27 cellular contexts compared by ENCODE assay signal in genomic region chr1:9444532-9444931, GRCh38.
DNase-seq lines count a peak whose midpoint lies in the region; ATAC-seq, FAIRE-seq and TF ChIP-seq lines count a peak whose summit lies in the region.
"Had no signal": no experiment of that assay in that cellular context is flagged by ENCODE, and none has a peak within 500 bp of the region (broad histone marks: within the 10 kb centered on the region; RNA-seq: fewer than 3 reads in every experiment).

No MANE protein-coding gene starts in this region.

- H2AFZ ChIP-seq in HepG2 (ENCODE audit: low read length) (no peak overlapping the region), osteoblast (ENCODE audit: low read length) (no peak overlapping the region)

- H3K79me2 ChIP-seq in HepG2 (ENCODE audit: insufficient read depth, low read length): no peaks in the 10 kb centered on the region
- no peaks in the 10 kb centered on the region for H3K79me2 ChIP-seq in osteoblast (ENCODE audit: insufficient read depth, low read length)

- DNase-seq in HepG2 (ENCODE audit: low spot score) (no peak), right lobe of liver (no peak), osteocyte (ENCODE audit: extremely low spot score, unreplicated experiment) (no peak), osteoblast (ENCODE audit: insufficient read length, low spot score, missing footprints) (no peak), KBM-7 (no peak)
- DNase-seq in activated T-cell treated with anti-CD3 and anti-CD28 coated beads, Interleukin-2, amount 50 U/mL, for 48 hours: no peak
- DNase-seq: activated CD4-positive, CD25-positive, alpha-beta regulatory T cell treated with anti-CD3 and anti-CD28 coated beads, Interleukin-2, amount 50 U/mL, for 72 hours; activated CD8-positive, alpha-beta T cell treated with anti-CD3 and anti-CD28 coated beads, Interleukin-2, amount 10 ng/mL, durations not matched to agents 7 days and 5 days; activated naive CD4-positive, alpha-beta T cell; activated T-cell treated with anti-CD3 and anti-CD28 coated beads, Interleukin-2, amount 50 U/mL, for 1 hour; amniotic stem cell; DMS79 treated with DMSO at 0.1 percent for 48 hours; effector CD4-positive, alpha-beta T cell; esophagus squamous epithelium; Karpas-422; left colon; NCI-H1694 treated with DMSO at 0.1 percent for 48 hours; NCI-H226; NCI-H774; SHP77; upper lobe of right lung had no signal

- H3K27me3 ChIP-seq in HepG2 (ENCODE audit: control insufficient read depth in 1 of 2, insufficient read depth in 2 of 2, low read length in 2 of 2): no peaks in the 10 kb centered on the region
- no peaks in the 10 kb centered on the region for H3K27me3 ChIP-seq in right lobe of liver
- no peaks in the 10 kb centered on the region for H3K27me3 ChIP-seq in gastroesophageal sphincter
- no peaks in the 10 kb centered on the region for H3K27me3 ChIP-seq in osteoblast (ENCODE audit: insufficient read depth, low read length)
- H3K27me3 ChIP-seq: esophagus squamous epithelium, upper lobe of right lung had no signal

- no peaks in the 10 kb centered on the region for H3K9me3 ChIP-seq in HepG2 (ENCODE audit: low read length)
- H3K9me3 ChIP-seq in right lobe of liver: no peaks in the 10 kb centered on the region
- H3K9me3 ChIP-seq in gastroesophageal sphincter: no peaks in the 10 kb centered on the region
- H3K9me3 ChIP-seq in osteoblast (ENCODE audit: low read depth, low read length): no peaks in the 10 kb centered on the region
- H3K9me3 ChIP-seq: A549, esophagus squamous epithelium, neutrophil, upper lobe of right lung had no signal

- no peaks in the 10 kb centered on the region for H3K36me3 Mint-ChIP-seq in osteocyte (ENCODE audit: unreplicated experiment)

- no peak overlapping the region; a peak in 1 of 6 replicates for H3K4me3 ChIP-seq in HepG2 (replicated peaks in 1 of 3; ENCODE audit: insufficient read depth in 1 of 3, low read depth in 2 of 3, low read length in 3 of 3)
- no peak overlapping the region for H3K4me3 ChIP-seq in right lobe of liver
- H3K4me3 ChIP-seq in gastroesophageal sphincter: no peak overlapping the region
- H3K4me3 ChIP-seq in osteoblast (ENCODE audit: insufficient read depth, low read length): no peak overlapping the region
- H3K4me3 ChIP-seq: A549, esophagus squamous epithelium, upper lobe of right lung had no signal

- no peak for TF ChIP-seq EP300 in HepG2 (IDR thresholded peaks at IDR 0.05; ENCODE audit: low read depth in 2 of 2, low read length in 2 of 2)
- no peak for TF ChIP-seq EP300 in HepG2 (CRISPR knock-in tag; IDR thresholded peaks at IDR 0.05; ENCODE audit: borderline replicate concordance)
- no peak for TF ChIP-seq EP300 in gastroesophageal sphincter (IDR thresholded peaks at IDR 0.05)

- ATAC-seq in HepG2: no peak
- no peak for ATAC-seq in right lobe of liver
- no peak for ATAC-seq in gastroesophageal sphincter
- no peak for ATAC-seq in HG03280 (IDR thresholded peaks at IDR 0.05; ENCODE audit: unreplicated experiment)
- ATAC-seq: activated CD8-positive, alpha-beta T cell treated with anti-CD3 and anti-CD28 coated beads, Interleukin-2, amount 10 ng/mL, durations not matched to agents 7 days and 5 days; left colon had no signal

- H4K20me1 ChIP-seq in HepG2 (ENCODE audit: insufficient read depth, low read length) (no peaks in the 10 kb centered on the region), osteoblast (ENCODE audit: insufficient read depth, low read length) (no peaks in the 10 kb centered on the region)

- intact Hi-C loops in HepG2 (cut with micrococcal nuclease; ENCODE audit: unreplicated experiment): no loop called here
- intact Hi-C loops in right lobe of liver (cut with DNase I): no loop called here

- no peak for TF ChIP-seq RAD21 in HepG2 (CRISPR knock-in tag; IDR thresholded peaks at IDR 0.05)

- WGBS in HepG2 (ENCODE audit: low lambda C conversion rate): 86% methylated on average over 12 of the region's 12 CpGs
- 90% methylated on average over 10 of the region's 12 CpGs for WGBS in right lobe of liver (ENCODE audit: insufficient coverage, low coverage, low lambda C conversion rate, missing lambda C conversion rate)
- WGBS in gastroesophageal sphincter (ENCODE audit: low coverage in 1 of 2), 2 donors: 90 to 92% methylated on average over 12 of the region's 12 CpGs

- H3K27me3 Mint-ChIP-seq in osteocyte (ENCODE audit: unreplicated experiment): no peaks in the 10 kb centered on the region

- no peak overlapping the region for H3K27ac ChIP-seq in HepG2 (ENCODE audit: extremely low read length, insufficient read depth, low read length)
- peak overlapping the region in 1 of 3 donors; percentile 98 for H3K27ac ChIP-seq in right lobe of liver
- peak overlapping the region in 3 of 4 donors; percentile 70 to 82 (median 79) for H3K27ac ChIP-seq in gastroesophageal sphincter
- no peak overlapping the region for H3K27ac ChIP-seq in osteoblast (ENCODE audit: low read depth, low read length)
- H3K27ac ChIP-seq: neutrophil had no signal

- in situ Hi-C loops in HepG2 (cut with HindIII; ENCODE audit: extremely low pct_ligation_motif_present, low pct_unique_long_range_greater_than_20kb): no loop called here
- in situ Hi-C loops in KBM-7 (cut with MboI; ENCODE audit: low pct_unique_long_range_greater_than_20kb, low sequenced_read_pairs): loop anchor here (10.0 kb wide), 1 partner anchor 60 kb away; no protein-coding TSS in a partner anchor

- H3K9me3 Mint-ChIP-seq in osteocyte (ENCODE audit: unreplicated experiment): no peaks in the 10 kb centered on the region

- FAIRE-seq in HepG2 (lab: Jason Lieb, UNC): no peak
- FAIRE-seq: A549, GM12891 had no signal

- TF ChIP-seq CTCF in HepG2 (CRISPR knock-in tag; IDR thresholded peaks at IDR 0.05) (no peak), right lobe of liver (IDR thresholded peaks at IDR 0.05) (no peak), gastroesophageal sphincter (IDR thresholded peaks at IDR 0.05) (no peak), osteocyte (IDR thresholded peaks at IDR 0.05) (no peak), osteoblast (IDR thresholded peaks at IDR 0.05; ENCODE audit: extremely low read depth, low read depth, low read length) (no peak)

- H3K9ac ChIP-seq in HepG2 (ENCODE audit: insufficient read depth, low read depth, low read length): no peak overlapping the region

- CTCF ChIA-PET in HepG2 (lab: Yijun Ruan, JAX; ENCODE audit: low intra/inter-chr PET ratio, low total read pairs): no interaction called here

- H3K4me2 ChIP-seq in HepG2 (ENCODE audit: low read depth, low read length): no peak overlapping the region
- H3K4me2 ChIP-seq in osteoblast (ENCODE audit: insufficient read depth, low read length): no peak overlapping the region
- H3K4me2 ChIP-seq: A549 had no signal

- POLR2A ChIA-PET in HepG2 (lab: Yijun Ruan, JAX): interaction anchor here (1.1 kb wide), 1 partner anchor 153 kb away, joined by 3 read pairs; no protein-coding TSS in a partner anchor

- H3K4me1 ChIP-seq in HepG2 (ENCODE audit: insufficient read depth, low read length): peaks cover 89% of the 10 kb centered on the region
- H3K4me1 ChIP-seq in right lobe of liver: peaks cover 2 to 73% (median 37%) of the 10 kb centered on the region in 4 donors
- H3K4me1 ChIP-seq in gastroesophageal sphincter: peaks cover 0 to 59% (median 7%) of the 10 kb centered on the region in 3 donors
- H3K4me1 ChIP-seq in osteoblast (ENCODE audit: insufficient read depth, low read length): peaks cover 14% of the 10 kb centered on the region

- no peaks in the 10 kb centered on the region for H3K36me3 ChIP-seq in HepG2 (replicated peaks in 1 of 2; ENCODE audit: control insufficient read depth in 1 of 2, insufficient read depth in 2 of 2, low read length in 2 of 2)
- H3K36me3 ChIP-seq in right lobe of liver: no peaks in the 10 kb centered on the region
- no peaks in the 10 kb centered on the region for H3K36me3 ChIP-seq in gastroesophageal sphincter
- no peaks in the 10 kb centered on the region for H3K36me3 ChIP-seq in osteoblast (ENCODE audit: insufficient read depth, low read length)
- H3K36me3 ChIP-seq: esophagus squamous epithelium, neutrophil, upper lobe of right lung had no signal

- TF ChIP-seq POLR2A in HepG2 (IDR thresholded peaks at IDR 0.05; ENCODE audit: insufficient read depth in 1 of 2, low read depth in 2 of 2, low read length in 2 of 2) (no peak), right lobe of liver (IDR thresholded peaks at IDR 0.05) (no peak), gastroesophageal sphincter (IDR thresholded peaks at IDR 0.05) (no peak)

- BruUV-seq in HepG2 (replicated peaks; lab: Mats Ljungman, UMichigan): no TSS peak

- no peak overlapping the region for H3K4me3 Mint-ChIP-seq in osteocyte (ENCODE audit: unreplicated experiment)
- H3K4me3 Mint-ChIP-seq: activated CD8-positive, alpha-beta T cell treated with anti-CD3 and anti-CD28 coated beads, Interleukin-2, amount 10 ng/mL, durations not matched to agents 7 days and 5 days; B cell had no signal

- H3K27ac Mint-ChIP-seq in osteocyte (ENCODE audit: unreplicated experiment): peak overlapping the region; percentile 99
- H3K27ac Mint-ChIP-seq: activated CD8-positive, alpha-beta T cell treated with anti-CD3 and anti-CD28 coated beads, Interleukin-2, amount 10 ng/mL, durations not matched to agents 7 days and 5 days; B cell had no signal

- H3K4me1 Mint-ChIP-seq in osteocyte (ENCODE audit: unreplicated experiment): peaks cover 84% of the 10 kb centered on the region

TF ChIP-seq in HepG2, 621 proteins besides CTCF, POLR2A, EP300 and RAD21:
- TF ChIP-seq MIER3 (CRISPR knock-in tag; IDR thresholded peaks at IDR 0.05; ENCODE audit: borderline replicate concordance): 0 out of 2 replicates have a peak, but pooled peaks have one; percentile 10
- TF ChIP-seq FOXA1 (IDR thresholded peaks at IDR 0.05): no peak
- TF ChIP-seq FOXA1 (CRISPR knock-in tag; IDR thresholded peaks at IDR 0.05): 0 out of 2 replicates have a peak, but pooled peaks have one; percentile 19
- no peak for TF ChIP-seq ELF4 (CRISPR knock-in tag; IDR thresholded peaks at IDR 0.05; ENCODE audit: borderline replicate concordance)
- TF ChIP-seq ZFY (CRISPR knock-in tag; IDR thresholded peaks at IDR 0.05): 0 out of 2 replicates have a peak, but pooled peaks have one; percentile 2
TF ChIP-seq in HepG2: peak in this region for 3.

Comparison
In these comparisons a context has a peak if more than half of its experiments do, and no peak if none do; other contexts are left out.
1. H3K27ac ChIP-seq: peak in gastroesophageal sphincter (3 of 4); none in HepG2 (single experiment) and osteoblast (single experiment).